ENCODE assay signal across 11 cellular contexts in the genomic region with DNA sequence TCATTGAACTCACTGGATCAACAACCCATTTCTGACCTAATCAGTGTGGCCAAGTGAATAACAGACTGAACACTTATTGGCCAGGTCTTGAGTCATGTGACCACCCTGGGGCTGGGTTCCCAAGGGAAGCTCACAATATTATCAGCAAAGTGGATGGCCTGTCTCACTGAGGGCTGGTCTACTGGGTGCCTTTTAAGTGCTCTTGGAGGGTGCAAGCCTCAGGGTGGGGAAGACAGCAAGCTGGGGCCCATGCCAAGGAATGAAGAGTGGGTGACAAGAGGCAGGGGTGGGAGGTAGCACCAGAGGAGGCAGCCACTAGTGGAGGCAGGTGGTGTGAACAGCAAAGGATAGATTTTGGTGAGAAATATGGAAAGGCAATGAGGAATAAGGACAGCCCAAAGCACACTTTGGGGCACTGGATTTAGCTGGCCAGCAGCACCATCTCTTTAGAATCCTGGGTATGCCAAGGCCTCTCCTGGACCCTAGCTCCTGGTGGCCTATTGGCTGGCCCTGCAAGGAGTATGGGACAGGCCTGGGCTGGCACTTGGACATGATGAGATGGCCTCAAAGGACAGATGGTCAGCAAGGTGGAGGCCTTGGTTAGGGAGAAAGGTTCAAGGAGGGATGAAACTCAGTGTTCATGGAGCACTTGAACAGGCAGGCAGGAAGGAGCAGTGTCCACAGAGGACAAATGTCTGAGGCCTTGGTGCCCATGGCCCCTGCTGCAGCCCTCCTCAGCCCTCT. TPM values are rescaled to one million over a fixed set of nuclear protein-coding genes. Genes with fewer than 3 reads are reported as not detected.
A peak's percentile ranks its signal among the peaks of the same experiment; 100 is the strongest.
DNase-seq lines count a peak whose midpoint lies in the region; ATAC-seq and TF ChIP-seq lines count a peak whose summit lies in the region.
"Had no signal": no experiment of that assay in that cellular context is flagged by ENCODE, and none has a peak within 500 bp of the region (broad histone marks: within the 10 kb centered on the region; RNA-seq: fewer than 3 reads in every experiment).

No MANE protein-coding gene starts in this region.

- no peak overlapping the region for H3K9ac ChIP-seq in BLaER1

- H3K9me3 Mint-ChIP-seq in HFFc6 (no peaks in the 10 kb centered on the region), GM23338 (no peaks in the 10 kb centered on the region; the same call in 2 of the 3 replicates)
- H3K9me3 Mint-ChIP-seq in activated T-helper 2 cell treated with anti-CD3 and anti-CD28 coated beads, Interferon-gamma antibody, Interleukin-2, Interleukin-4, amounts not matched to agents 10 μg/mL and 5 μg/mL and 100 μg/mL, durations not matched to agents 14 hours and 24 hours and 36 hours = no peaks in the 10 kb centered on the region
- peaks cover 0 to 8% (median 0%) of the 10 kb centered on the region in 11 donors for H3K9me3 Mint-ChIP-seq in naive thymus-derived CD4-positive, alpha-beta T cell

- H3K36me3 ChIP-seq in BLaER1 (peaks cover 8% of the 10 kb centered on the region), GM23338 (ENCODE audit: insufficient read depth) (no peaks in the 10 kb centered on the region), right atrium auricular region (no peaks in the 10 kb centered on the region), tibial nerve (no peaks in the 10 kb centered on the region)
- peaks cover 0 to 6% (median 0%) of the 10 kb centered on the region in 3 experiments for H3K36me3 ChIP-seq in naive thymus-derived CD4-positive, alpha-beta T cell (ENCODE audit: control insufficient read depth in 2 of 3, insufficient read depth in 3 of 3, low read length in 3 of 3)
- H3K36me3 ChIP-seq: uterus had no signal

- H3K27ac Mint-ChIP-seq in HFFc6 (peak overlapping the region; percentile 81), GM23338 (no peak overlapping the region; the same call in 1 of the 2 replicates)
- peak overlapping the region; percentile 62 for H3K27ac Mint-ChIP-seq in activated T-helper 2 cell treated with anti-CD3 and anti-CD28 coated beads, Interferon-gamma antibody, Interleukin-2, Interleukin-4, amounts not matched to agents 10 μg/mL and 5 μg/mL and 100 μg/mL, durations not matched to agents 14 hours and 24 hours and 36 hours
- H3K27ac Mint-ChIP-seq in naive thymus-derived CD4-positive, alpha-beta T cell = peak overlapping the region; percentile 53 to 93 (median 76)

- peaks cover 4% of the 10 kb centered on the region for H3K27me3 Mint-ChIP-seq in HFFc6 (ENCODE audit: insufficient read depth)
- no peaks in the 10 kb centered on the region for H3K27me3 Mint-ChIP-seq in activated T-helper 2 cell treated with anti-CD3 and anti-CD28 coated beads, Interferon-gamma antibody, Interleukin-2, Interleukin-4, amounts not matched to agents 10 μg/mL and 5 μg/mL and 100 μg/mL, durations not matched to agents 14 hours and 24 hours and 36 hours (ENCODE audit: low read depth)
- peaks cover 0 to 2% (median 0%) of the 10 kb centered on the region in 5 donors for H3K27me3 Mint-ChIP-seq in naive thymus-derived CD4-positive, alpha-beta T cell
- peaks cover 20% of the 10 kb centered on the region for H3K27me3 Mint-ChIP-seq in GM23338 (ENCODE audit: insufficient read depth, low read depth, poor library complexity)

- H3K4me1 Mint-ChIP-seq in HFFc6 (ENCODE audit: low read depth) (peaks cover 24% of the 10 kb centered on the region), GM23338 (peaks cover 11% of the 10 kb centered on the region)
- peaks cover 22% of the 10 kb centered on the region for H3K4me1 Mint-ChIP-seq in activated T-helper 2 cell treated with anti-CD3 and anti-CD28 coated beads, Interferon-gamma antibody, Interleukin-2, Interleukin-4, amounts not matched to agents 10 μg/mL and 5 μg/mL and 100 μg/mL, durations not matched to agents 14 hours and 24 hours and 36 hours (ENCODE audit: low read depth)
- H3K4me1 Mint-ChIP-seq in naive thymus-derived CD4-positive, alpha-beta T cell = peaks cover 22 to 36% (median 23%) of the 10 kb centered on the region in 7 donors

- H3K4me1 ChIP-seq in BLaER1 (peaks cover 30% of the 10 kb centered on the region), GM23338 (ENCODE audit: insufficient read depth) (peaks cover 7% of the 10 kb centered on the region), right atrium auricular region (peaks cover 0 to 27% of the 10 kb centered on the region in 2 donors), tibial nerve (peaks cover 0 to 32% (median 11%) of the 10 kb centered on the region in 4 donors)
- H3K4me1 ChIP-seq in naive thymus-derived CD4-positive, alpha-beta T cell (ENCODE audit: control insufficient read depth in 2 of 2, insufficient read depth in 2 of 2, low read length in 2 of 2) = peaks cover 5 to 10% of the 10 kb centered on the region in 2 donors

- H3K27ac ChIP-seq in BLaER1 = no peak overlapping the region
- peak overlapping the region; percentile 88 for H3K27ac ChIP-seq in naive thymus-derived CD4-positive, alpha-beta T cell (ENCODE audit: low read depth, low read length)
- no peak overlapping the region for H3K27ac ChIP-seq in GM23338 (ENCODE audit: low read depth)
- peak overlapping the region in 1 of 2 donors; percentile 88 for H3K27ac ChIP-seq in right atrium auricular region
- peak overlapping the region in 2 of 4 donors; percentile 96 for H3K27ac ChIP-seq in tibial nerve

- H3K36me3 Mint-ChIP-seq in HFFc6 (ENCODE audit: low read depth) = no peaks in the 10 kb centered on the region
- peaks cover 14% of the 10 kb centered on the region for H3K36me3 Mint-ChIP-seq in activated T-helper 2 cell treated with anti-CD3 and anti-CD28 coated beads, Interferon-gamma antibody, Interleukin-2, Interleukin-4, amounts not matched to agents 10 μg/mL and 5 μg/mL and 100 μg/mL, durations not matched to agents 14 hours and 24 hours and 36 hours (ENCODE audit: low read depth)
- peaks cover 0 to 7% (median 0%) of the 10 kb centered on the region in 5 donors for H3K36me3 Mint-ChIP-seq in naive thymus-derived CD4-positive, alpha-beta T cell
- no peaks in the 10 kb centered on the region; the same call in 2 of the 3 replicates for H3K36me3 Mint-ChIP-seq in GM23338 (ENCODE audit: low read depth)

- peak overlapping the region; percentile 97 for H3K4me2 ChIP-seq in BLaER1
- no peak overlapping the region for H3K4me2 ChIP-seq in GM23338

- ATAC-seq in naive thymus-derived CD4-positive, alpha-beta T cell = no peak
- no peak for ATAC-seq in GM23338

- intact Hi-C loops in activated T-helper 2 cell treated with anti-CD3 and anti-CD28 coated beads, Interferon-gamma antibody, Interleukin-2, Interleukin-4, amounts not matched to agents 10 μg/mL and 5 μg/mL and 100 μg/mL, durations not matched to agents 14 hours and 24 hours and 36 hours (cut with micrococcal nuclease) = loop anchor here (5.0 kb wide), 2 partner anchors 131 to 191 kb away; a partner anchor contains a TSS
- intact Hi-C loops in naive thymus-derived CD4-positive, alpha-beta T cell (cut with micrococcal nuclease) = loop anchor here in 1 of 2 donors (10.0 kb wide), 1 partner anchor 658 kb away; a partner anchor contains a TSS

- H3K9me2 ChIP-seq in GM23338 (ENCODE audit: insufficient read depth) = no peaks in the 10 kb centered on the region

- DNase-seq in HFFc6 = no peak
- no peak for DNase-seq in activated T-helper 2 cell treated with anti-CD3 and anti-CD28 coated beads, Interferon-gamma antibody, Interleukin-2, Interleukin-4, amounts not matched to agents 10 μg/mL and 5 μg/mL and 100 μg/mL, durations not matched to agents 14 hours and 24 hours and 36 hours (ENCODE audit: low spot score)
- no peak for DNase-seq in naive thymus-derived CD4-positive, alpha-beta T cell
- DNase-seq in NCI-H1092 (lab: John Stamatoyannopoulos, UW) = no peak
- DNase-seq in GM23338 (ENCODE audit: low spot score) = no peak
- DNase-seq in right atrium auricular region (ENCODE audit: low spot score) = no peak
- no peak for DNase-seq in tibial nerve (ENCODE audit: low spot score in 2 of 2)
- DNase-seq: GF-D8, NCI-H187, uterus had no signal

- H3K9me3 ChIP-seq in BLaER1 (no peaks in the 10 kb centered on the region), right atrium auricular region (no peaks in the 10 kb centered on the region), tibial nerve (no peaks in the 10 kb centered on the region)
- H3K9me3 ChIP-seq in naive thymus-derived CD4-positive, alpha-beta T cell (ENCODE audit: control insufficient read depth in 2 of 3, low read length in 3 of 3) = no peaks in the 10 kb centered on the region
- H3K9me3 ChIP-seq: uterus had no signal

- H3K27me3 ChIP-seq in BLaER1 (no peaks in the 10 kb centered on the region), GM23338 (ENCODE audit: insufficient read depth) (no peaks in the 10 kb centered on the region), right atrium auricular region (no peaks in the 10 kb centered on the region), tibial nerve (no peaks in the 10 kb centered on the region)
- no peaks in the 10 kb centered on the region for H3K27me3 ChIP-seq in naive thymus-derived CD4-positive, alpha-beta T cell (ENCODE audit: control insufficient read depth in 2 of 2, insufficient read depth in 2 of 2, low read length in 2 of 2)
- H3K27me3 ChIP-seq: uterus had no signal

- H4K20me1 ChIP-seq in BLaER1 (peaks cover 51% of the 10 kb centered on the region), GM23338 (replicated peaks; ENCODE audit: insufficient read depth) (no peaks in the 10 kb centered on the region)

- TF ChIP-seq POLR2A in tibial nerve (IDR thresholded peaks at IDR 0.05) = no peak

- H3K4me3 ChIP-seq in BLaER1 (no peak overlapping the region), GM23338 (no peak overlapping the region), right atrium auricular region (no peak overlapping the region), tibial nerve (no peak overlapping the region)
- no peak overlapping the region for H3K4me3 ChIP-seq in naive thymus-derived CD4-positive, alpha-beta T cell (ENCODE audit: low read length)
- H3K4me3 ChIP-seq: uterus had no signal

- peaks cover 11% of the 10 kb centered on the region for H3K79me2 ChIP-seq in GM23338 (replicated peaks; ENCODE audit: insufficient read depth)

- H3K4me3 Mint-ChIP-seq in HFFc6 (no peak overlapping the region), GM23338 (no peak overlapping the region; the same call in 2 of the 3 replicates)
- peak overlapping the region; percentile 58 for H3K4me3 Mint-ChIP-seq in activated T-helper 2 cell treated with anti-CD3 and anti-CD28 coated beads, Interferon-gamma antibody, Interleukin-2, Interleukin-4, amounts not matched to agents 10 μg/mL and 5 μg/mL and 100 μg/mL, durations not matched to agents 14 hours and 24 hours and 36 hours (ENCODE audit: low read depth)
- peak overlapping the region; percentile 31 to 97 (median 84) for H3K4me3 Mint-ChIP-seq in naive thymus-derived CD4-positive, alpha-beta T cell

- POLR2A ChIA-PET in naive thymus-derived CD4-positive, alpha-beta T cell (lab: Charles Lee) = interaction anchor here (1.2 to 10.2 kb wide), 7 partner anchors 8 to 127 kb away, joined by 3 to 251 read pairs (median 63); a partner anchor contains a TSS

- TF ChIP-seq CTCF in HFFc6 (IDR thresholded peaks at IDR 0.05) = no peak
- no peak for TF ChIP-seq CTCF in GM23338 (conservative IDR thresholded peaks at IDR 0.05; ENCODE audit: low read depth in 2 of 2)
- TF ChIP-seq CTCF in right atrium auricular region (IDR thresholded peaks at IDR 0.05) = no peak
- TF ChIP-seq CTCF in tibial nerve (IDR thresholded peaks at IDR 0.05) = no peak

- no peaks in the 10 kb centered on the region for H3F3A ChIP-seq in GM23338 (replicated peaks; ENCODE audit: low read depth)

- TF ChIP-seq EP300 in tibial nerve (IDR thresholded peaks at IDR 0.05) = no peak

- CTCF ChIA-PET in naive thymus-derived CD4-positive, alpha-beta T cell (lab: Charles Lee) = interaction anchor here (0.9 kb wide), 1 partner anchor 66 kb away, joined by 3 read pairs; no protein-coding TSS in a partner anchor

- no peak overlapping the region for H2AFZ ChIP-seq in GM23338

RNA-seq across cellular contexts. Expression of a gene that starts 34.2 kb away (rescaled TPM):
- 10 to 100 TPM; 28.3 to 33.9 (median 31.4) TPM for total RNA-seq in HFFc6 (2021; fragmentation: NEBNext Ultra II Directional; extraction: Animal tissue kit (Norgen Biotek cat#: 25700))
- total RNA-seq in activated T-helper 2 cell treated with anti-CD3 and anti-CD28 coated beads, Interferon-gamma antibody, Interleukin-2, Interleukin-4, amounts not matched to agents 10 μg/mL and 5 μg/mL and 100 μg/mL, durations not matched to agents 14 hours and 24 hours and 36 hours = 63.6 and 70.7 TPM in 2 replicates
- total RNA-seq in naive thymus-derived CD4-positive, alpha-beta T cell = 10 to 100 TPM; 45.7 to 56.4 (median 52.5) TPM
- 100 to 1,000 TPM in 1 of 2 donors, 10 to 100 TPM in 1; 85.3 to 135 TPM for polyA plus RNA-seq in naive thymus-derived CD4-positive, alpha-beta T cell
- total RNA-seq in GM23338 (2014; rRNA removed; shearing (Covaris generic)) = 44.5 and 45.6 TPM in 2 replicates
- 35.3 and 36.5 TPM in 2 replicates for polyA plus RNA-seq in GM23338 (2016; fragmentation: Nextera tagmentation; extraction: Ambion mirVana)
- 10 to 100 TPM; 32.7 to 38.9 TPM for total RNA-seq in right atrium auricular region
- total RNA-seq in tibial nerve = 10 to 100 TPM; 18.2 to 36.7 (median 27.9) TPM

Comparison
In these comparisons a context has a peak if more than half of its experiments do, and no peak if none do; other contexts are left out.
1. H3K4me3 Mint-ChIP-seq: peak in activated T-helper 2 cell treated with anti-CD3 and anti-CD28 coated beads, Interferon-gamma antibody, Interleukin-2, Interleukin-4, amounts not matched to agents 10 μg/mL and 5 μg/mL and 100 μg/mL, durations not matched to agents 14 hours and 24 hours and 36 hours (single experiment) and naive thymus-derived CD4-positive, alpha-beta T cell (10 of 10); none in HFFc6 (single experiment) and GM23338 (single experiment).